ENCODE assay signal across 26 cellular contexts in genomic region chr4:94225449-94225848, GRCh38.
"Had no signal": no experiment of that assay in that cellular context is flagged by ENCODE, and none has a peak within 500 bp of the region (broad histone marks: within the 10 kb centered on the region; RNA-seq: fewer than 3 reads in every experiment).

No MANE protein-coding gene starts in this region.

- H3K27ac ChIP-seq: neural progenitor cell, ovary, parathyroid adenoma, psoas muscle, skin epidermis, spleen, stomach, thoracic aorta, thyroid gland, tibial nerve, upper lobe of left lung, vagina had no signal

- H3K4me2 ChIP-seq: neural progenitor cell, smooth muscle cell had no signal

- H3K9ac ChIP-seq: neural progenitor cell, parathyroid adenoma had no signal

- H3K27me3 ChIP-seq: neural progenitor cell, ovary, spleen, stomach, thyroid gland, tibial nerve, upper lobe of left lung, vagina had no signal

- H3K4me1 ChIP-seq: neural progenitor cell, psoas muscle, stomach, thyroid gland, tibial nerve, upper lobe of left lung, vagina had no signal

- H3K4me3 ChIP-seq: neural progenitor cell, ovary, psoas muscle, skin epidermis, smooth muscle cell, spleen, stomach, thoracic aorta, thyroid gland, tibial nerve, upper lobe of left lung, vagina had no signal

- FAIRE-seq: urothelium cell line had no signal

- H2AFZ ChIP-seq: neural progenitor cell, parathyroid adenoma had no signal

- H3K36me3 ChIP-seq: ovary had no signal

- ATAC-seq: natural killer cell; psoas muscle; right cardiac atrium; sciatic nerve; stimulated activated effector memory CD8-positive, alpha-beta T cell treated with anti-CD3 and anti-CD28 coated beads, Interleukin-12 subunit alpha, Interleukin-12 subunit beta, amount 100 ng/mL, for 72 hours; stimulated activated naive B cell treated with anti-CD40 and anti-IgM and Interleukin-4, amounts not matched to agents 10 μg/mL and 1 μg/mL and 100 μg/mL, for 72 hours had no signal

- DNase-seq: natural killer cell; occipital lobe; ovary; posterior cingulate gyrus; psoas muscle; right cardiac atrium; spleen; stimulated activated CD4-positive, alpha-beta T cell treated with anti-CD3 and anti-CD28 coated beads, Interleukin-12 subunit alpha, Interleukin-12 subunit beta, amount 100 ng/mL, for 4 hours; stimulated activated CD4-positive, alpha-beta T cell treated with anti-CD3 and anti-CD28 coated beads, Interleukin-1b, Interleukin-23, amount 100 ng/mL, for 48 hours; stimulated activated CD4-positive, alpha-beta T cell treated with anti-CD3 and anti-CD28 coated beads, Interleukin-4, amount 100 ng/mL, for 24 hours; stimulated activated naive B cell treated with anti-CD40 and anti-IgM and Interleukin-4, amounts not matched to agents 10 μg/mL and 1 μg/mL and 100 μg/mL, for 72 hours; stimulated activated naive CD4-positive, alpha-beta T cell treated with Interleukin-2 at 50 U/mL for 16 hours; stomach; thyroid gland; trophoblast cell; upper lobe of left lung had no signal

- H3K9me3 ChIP-seq: ovary, psoas muscle, spleen, stomach, thoracic aorta, thyroid gland, tibial nerve, upper lobe of left lung, vagina had no signal
